In genomic region chr21:43308511-43309283, GRCh38 we compare ENCODE assay signal across 24 cellular contexts.
DNase-seq lines count a peak whose midpoint lies in the region; ATAC-seq and TF ChIP-seq lines count a peak whose summit lies in the region.
"Had no signal": no experiment of that assay in that cellular context is flagged by ENCODE, and none has a peak within 500 bp of the region (broad histone marks: within the 10 kb centered on the region; RNA-seq: fewer than 3 reads in every experiment).

No MANE protein-coding gene starts in this region.

- no peak for TF ChIP-seq CTCF in natural killer cell (IDR thresholded peaks at IDR 0.05)
- TF ChIP-seq CTCF in ovary (IDR thresholded peaks at IDR 0.05): no peak

- H3K9me3 ChIP-seq in ovary: no peaks in the 10 kb centered on the region
- H3K9me3 ChIP-seq: prostate gland, transverse colon had no signal

- 21 to 45% (median 36%) methylated on average over 14 of the region's 14 CpGs for WGBS in ovary, 3 donors

- no peak for TF ChIP-seq EP300 in ovary (IDR thresholded peaks at IDR 0.05)

- no peaks in the 10 kb centered on the region for H3K9me3 Mint-ChIP-seq in natural killer cell treated with Interleukin-12 subunit alpha and Interleukin-12 subunit beta and Interleukin-15 and Interleukin-18, amount 100 ng/mL, for 72 hours
- no peaks in the 10 kb centered on the region for H3K9me3 Mint-ChIP-seq in natural killer cell
- H3K9me3 Mint-ChIP-seq in dendritic cell treated with granulocyte-macrophage colony-stimulating factor and Interleukin-4, amounts not matched to agents 40 ng/mL and 50 ng/mL, for 4 days: no peaks in the 10 kb centered on the region
- H3K9me3 Mint-ChIP-seq in activated CD4-positive, alpha-beta T cell treated with anti-CD3 and anti-CD28 coated beads, Interleukin-2, amount 10 ng/mL, durations not matched to agents 24 days and 14 days: no peaks in the 10 kb centered on the region

- H3K4me1 Mint-ChIP-seq in natural killer cell treated with Interleukin-12 subunit alpha and Interleukin-12 subunit beta and Interleukin-15 and Interleukin-18, amount 100 ng/mL, for 72 hours (ENCODE audit: low read depth in 2 of 2): no peaks in the 10 kb centered on the region
- no peaks in the 10 kb centered on the region for H3K4me1 Mint-ChIP-seq in natural killer cell
- H3K4me1 Mint-ChIP-seq in dendritic cell treated with granulocyte-macrophage colony-stimulating factor and Interleukin-4, amounts not matched to agents 40 ng/mL and 50 ng/mL, for 4 days (ENCODE audit: low read depth): peaks cover 6% of the 10 kb centered on the region
- H3K4me1 Mint-ChIP-seq in activated CD4-positive, alpha-beta T cell treated with anti-CD3 and anti-CD28 coated beads, Interleukin-2, amount 10 ng/mL, durations not matched to agents 24 days and 14 days: peaks cover 8% of the 10 kb centered on the region
- H3K4me1 Mint-ChIP-seq: T-helper 17 cell had no signal

- H3K36me3 ChIP-seq in ovary (no peaks in the 10 kb centered on the region), H7 (replicated peaks; ENCODE audit: control insufficient read depth, insufficient read depth, low read length) (no peaks in the 10 kb centered on the region)
- H3K36me3 ChIP-seq: prostate gland, transverse colon had no signal

- no peaks in the 10 kb centered on the region for H3K27me3 Mint-ChIP-seq in natural killer cell treated with Interleukin-12 subunit alpha and Interleukin-12 subunit beta and Interleukin-15 and Interleukin-18, amount 100 ng/mL, for 72 hours
- H3K27me3 Mint-ChIP-seq in natural killer cell (ENCODE audit: low read depth in 2 of 2): peaks cover 0 to 8% of the 10 kb centered on the region in 2 donors
- H3K27me3 Mint-ChIP-seq in dendritic cell treated with granulocyte-macrophage colony-stimulating factor and Interleukin-4, amounts not matched to agents 40 ng/mL and 50 ng/mL, for 4 days: peaks cover 12% of the 10 kb centered on the region
- H3K27me3 Mint-ChIP-seq in activated CD4-positive, alpha-beta T cell treated with anti-CD3 and anti-CD28 coated beads, Interleukin-2, amount 10 ng/mL, durations not matched to agents 24 days and 14 days: no peaks in the 10 kb centered on the region

- H3K27me3 ChIP-seq in ovary (no peaks in the 10 kb centered on the region), H7 (ENCODE audit: control insufficient read depth, insufficient read depth, low read length) (no peaks in the 10 kb centered on the region)
- H3K27me3 ChIP-seq: transverse colon had no signal

- H3K27ac Mint-ChIP-seq in natural killer cell treated with Interleukin-12 subunit alpha and Interleukin-12 subunit beta and Interleukin-15 and Interleukin-18, amount 100 ng/mL, for 72 hours: no peak overlapping the region
- no peak overlapping the region for H3K27ac Mint-ChIP-seq in natural killer cell
- peak overlapping the region; percentile 43 for H3K27ac Mint-ChIP-seq in dendritic cell treated with granulocyte-macrophage colony-stimulating factor and Interleukin-4, amounts not matched to agents 40 ng/mL and 50 ng/mL, for 4 days
- no peak overlapping the region for H3K27ac Mint-ChIP-seq in activated CD4-positive, alpha-beta T cell treated with anti-CD3 and anti-CD28 coated beads, Interleukin-2, amount 10 ng/mL, durations not matched to agents 24 days and 14 days
- H3K27ac Mint-ChIP-seq: activated CD8-positive, alpha-beta T cell treated with anti-CD3 and anti-CD28 coated beads, Interleukin-2, amount 10 ng/mL, durations not matched to agents 7 days and 5 days; T-helper 17 cell had no signal

- intact Hi-C loops in natural killer cell (cut with micrococcal nuclease): no loop called here
- intact Hi-C loops in dendritic cell treated with granulocyte-macrophage colony-stimulating factor and Interleukin-4, amounts not matched to agents 40 ng/mL and 50 ng/mL, for 4 days (cut with micrococcal nuclease): no loop called here
- intact Hi-C loops in ovary (cut with DNase I): no loop called here
- intact Hi-C loops in activated CD4-positive, alpha-beta T cell treated with anti-CD3 and anti-CD28 coated beads, Interleukin-2, amount 10 ng/mL, durations not matched to agents 24 days and 14 days (cut with micrococcal nuclease): no loop called here

- no peak for TF ChIP-seq POLR2A in ovary (IDR thresholded peaks at IDR 0.05)

- H3K4me1 ChIP-seq in ovary (ENCODE audit: insufficient read depth): peaks cover 8% of the 10 kb centered on the region
- H3K4me1 ChIP-seq: prostate gland had no signal

- ATAC-seq in natural killer cell treated with Interleukin-12 subunit alpha and Interleukin-12 subunit beta and Interleukin-15 and Interleukin-18, amount 100 ng/mL, for 72 hours: no peak
- no peak for ATAC-seq in natural killer cell
- ATAC-seq: activated CD8-positive, alpha-beta T cell treated with anti-CD3 and anti-CD28 coated beads, Interleukin-2, amount 10 ng/mL, durations not matched to agents 7 days and 5 days; Panc1; T-helper 17 cell had no signal

- H3K4me3 ChIP-seq in ovary: no peak overlapping the region
- no peak overlapping the region for H3K4me3 ChIP-seq in H7 (ENCODE audit: insufficient read depth, low read depth, low read length)
- H3K4me3 ChIP-seq: lung, prostate gland, transverse colon had no signal

- DNase-seq in natural killer cell treated with Interleukin-12 subunit alpha and Interleukin-12 subunit beta and Interleukin-15 and Interleukin-18, amount 100 ng/mL, for 72 hours (ENCODE audit: low spot score): peak; percentile 59
- DNase-seq in natural killer cell: no peak
- DNase-seq in ovary: peak; percentile 15 to 78 (median 61)
- DNase-seq in activated CD4-positive, alpha-beta T cell treated with anti-CD3 and anti-CD28 coated beads, Interleukin-2, amount 10 ng/mL, durations not matched to agents 24 days and 14 days: no peak
- DNase-seq in DMS53 (lab: John Stamatoyannopoulos, UW): no peak
- no peak for DNase-seq in H7
- DNase-seq: activated CD4-positive, alpha-beta T cell treated with anti-CD3 and anti-CD28 coated beads for 1 hour; activated CD8-positive, alpha-beta T cell treated with anti-CD3 and anti-CD28 coated beads, Interleukin-2, amount 10 ng/mL, durations not matched to agents 7 days and 5 days; activated gamma-delta T cell; activated T-cell treated with anti-CD3 and anti-CD28 coated beads, Interleukin-2, amount 50 U/mL, for 1 hour; C1 segment of cervical spinal cord; cerebellar nuclear complex; COR-L47; MM.1S; NCI-H1417; NCI-H2081; NCI-H2227 treated with DMSO at 0.1 percent for 48 hours; stimulated activated CD8-positive, alpha-beta memory T cell treated with anti-CD3 and anti-CD28 coated beads, Interleukin-4, amount 100 ng/mL, for 48 hours; T-helper 17 cell; transverse colon had no signal

- peak overlapping the region in 1 of 2 donors; percentile 47 for H3K27ac ChIP-seq in ovary
- H3K27ac ChIP-seq: prostate gland had no signal

- H3K36me3 Mint-ChIP-seq in natural killer cell treated with Interleukin-12 subunit alpha and Interleukin-12 subunit beta and Interleukin-15 and Interleukin-18, amount 100 ng/mL, for 72 hours: no peaks in the 10 kb centered on the region
- no peaks in the 10 kb centered on the region for H3K36me3 Mint-ChIP-seq in natural killer cell
- no peaks in the 10 kb centered on the region for H3K36me3 Mint-ChIP-seq in dendritic cell treated with granulocyte-macrophage colony-stimulating factor and Interleukin-4, amounts not matched to agents 40 ng/mL and 50 ng/mL, for 4 days (ENCODE audit: low read depth)
- H3K36me3 Mint-ChIP-seq in activated CD4-positive, alpha-beta T cell treated with anti-CD3 and anti-CD28 coated beads, Interleukin-2, amount 10 ng/mL, durations not matched to agents 24 days and 14 days (ENCODE audit: low read depth): no peaks in the 10 kb centered on the region

- H3K4me3 Mint-ChIP-seq in natural killer cell treated with Interleukin-12 subunit alpha and Interleukin-12 subunit beta and Interleukin-15 and Interleukin-18, amount 100 ng/mL, for 72 hours: no peak overlapping the region
- H3K4me3 Mint-ChIP-seq in natural killer cell: no peak overlapping the region
- no peak overlapping the region for H3K4me3 Mint-ChIP-seq in dendritic cell treated with granulocyte-macrophage colony-stimulating factor and Interleukin-4, amounts not matched to agents 40 ng/mL and 50 ng/mL, for 4 days
- H3K4me3 Mint-ChIP-seq in activated CD4-positive, alpha-beta T cell treated with anti-CD3 and anti-CD28 coated beads, Interleukin-2, amount 10 ng/mL, durations not matched to agents 24 days and 14 days: no peak overlapping the region
- H3K4me3 Mint-ChIP-seq: activated CD8-positive, alpha-beta T cell treated with anti-CD3 and anti-CD28 coated beads, Interleukin-2, amount 10 ng/mL, durations not matched to agents 7 days and 5 days; T-helper 17 cell had no signal

Comparison
In these comparisons a context has a peak if more than half of its experiments do, and no peak if none do; other contexts are left out.
1. DNase-seq: peak in natural killer cell treated with Interleukin-12 subunit alpha and Interleukin-12 subunit beta and Interleukin-15 and Interleukin-18, amount 100 ng/mL, for 72 hours (single experiment) and ovary (5 of 5); none in natural killer cell (single experiment), activated CD4-positive, alpha-beta T cell treated with anti-CD3 and anti-CD28 coated beads, Interleukin-2, amount 10 ng/mL, durations not matched to agents 24 days and 14 days (single experiment), DMS53 (single experiment) and H7 (single experiment).